Comparison of ENCODE assay signal across 1 cellular context in the genomic region with DNA sequence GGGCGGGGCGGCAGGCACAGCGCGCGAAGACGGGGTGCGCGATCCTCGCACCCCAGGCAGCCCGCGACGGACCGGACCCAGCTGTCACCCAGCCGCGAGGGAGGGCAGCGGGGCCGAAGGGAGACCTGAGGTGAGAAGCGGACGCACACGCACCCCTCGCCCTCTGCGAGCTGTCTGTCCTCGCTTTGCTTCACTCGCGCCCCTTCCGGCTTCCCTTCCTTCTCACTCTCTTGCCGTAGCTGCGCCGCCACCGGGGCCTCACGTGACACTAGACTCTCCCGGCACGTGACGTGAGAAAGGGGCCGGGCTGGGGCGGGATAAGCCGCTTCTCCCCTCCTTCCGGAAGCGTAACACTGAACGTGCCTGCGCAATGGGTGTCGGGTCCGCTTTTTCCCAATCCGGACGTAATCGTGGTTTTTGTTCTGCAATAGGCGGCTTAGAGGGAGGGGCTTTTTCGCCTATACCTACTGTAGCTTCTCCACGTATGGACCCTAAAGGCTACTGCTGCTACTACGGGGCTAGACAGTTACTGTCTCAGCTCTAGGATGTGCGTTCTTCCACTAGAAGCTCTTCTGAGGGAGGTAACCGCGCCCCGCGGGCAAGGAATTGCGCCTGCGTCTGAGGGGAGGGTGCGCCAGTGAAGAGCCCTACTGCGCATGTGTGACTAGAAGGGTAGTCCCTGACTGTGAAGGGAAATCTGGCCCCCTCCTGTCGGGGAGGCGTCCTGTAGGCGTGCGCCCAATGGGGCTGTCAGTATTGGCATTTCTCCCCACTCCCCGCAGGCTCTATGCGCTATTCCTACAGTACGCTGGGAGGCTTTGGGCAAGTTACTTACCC.
TF ChIP-seq lines count a peak whose summit lies in the region.

A gene (minus strand): TSS at position 270 of the 837 bp plus-strand sequence. CDS start 434 bp downstream, outside the sequence.
A gene with protein sequence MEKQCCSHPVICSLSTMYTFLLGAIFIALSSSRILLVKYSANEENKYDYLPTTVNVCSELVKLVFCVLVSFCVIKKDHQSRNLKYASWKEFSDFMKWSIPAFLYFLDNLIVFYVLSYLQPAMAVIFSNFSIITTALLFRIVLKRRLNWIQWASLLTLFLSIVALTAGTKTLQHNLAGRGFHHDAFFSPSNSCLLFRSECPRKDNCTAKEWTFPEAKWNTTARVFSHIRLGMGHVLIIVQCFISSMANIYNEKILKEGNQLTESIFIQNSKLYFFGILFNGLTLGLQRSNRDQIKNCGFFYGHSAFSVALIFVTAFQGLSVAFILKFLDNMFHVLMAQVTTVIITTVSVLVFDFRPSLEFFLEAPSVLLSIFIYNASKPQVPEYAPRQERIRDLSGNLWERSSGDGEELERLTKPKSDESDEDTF (plus strand): TSS at position 353 of the 837 bp plus-strand sequence. CDS start 1,359 bp downstream, outside the sequence.

TF ChIP-seq in HepG2, 621 proteins besides CTCF, POLR2A, EP300 and RAD21 (continued from another document):
- TF ChIP-seq, protein P1, sequence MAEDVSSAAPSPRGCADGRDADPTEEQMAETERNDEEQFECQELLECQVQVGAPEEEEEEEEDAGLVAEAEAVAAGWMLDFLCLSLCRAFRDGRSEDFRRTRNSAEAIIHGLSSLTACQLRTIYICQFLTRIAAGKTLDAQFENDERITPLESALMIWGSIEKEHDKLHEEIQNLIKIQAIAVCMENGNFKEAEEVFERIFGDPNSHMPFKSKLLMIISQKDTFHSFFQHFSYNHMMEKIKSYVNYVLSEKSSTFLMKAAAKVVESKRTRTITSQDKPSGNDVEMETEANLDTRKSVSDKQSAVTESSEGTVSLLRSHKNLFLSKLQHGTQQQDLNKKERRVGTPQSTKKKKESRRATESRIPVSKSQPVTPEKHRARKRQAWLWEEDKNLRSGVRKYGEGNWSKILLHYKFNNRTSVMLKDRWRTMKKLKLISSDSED (CRISPR knock-in tag; IDR thresholded peaks at IDR 0.05) = no peak
- TF ChIP-seq TBP (CRISPR knock-in tag; IDR thresholded peaks at IDR 0.05) (0 out of 2 replicates have a peak, but pooled peaks have one; percentile 15), ZNF746 (CRISPR knock-in tag; IDR thresholded peaks at IDR 0.05) (peak; percentile 86), CEBPG (CRISPR knock-in tag; IDR thresholded peaks at IDR 0.05) (peak; percentile 59; the same call in 1 of the 2 replicates), ZNF225 (CRISPR knock-in tag; IDR thresholded peaks at IDR 0.05) (no peak), ZFAT (CRISPR knock-in tag; conservative IDR thresholded peaks at IDR 0.05) (no peak), ZNF543 (CRISPR knock-in tag; IDR thresholded peaks at IDR 0.05) (peak; percentile 58; the same call in 1 of the 2 replicates), MTF2 (CRISPR knock-in tag; IDR thresholded peaks at IDR 0.05; ENCODE audit: borderline replicate concordance) (no peak), ZNF577 (CRISPR knock-in tag; IDR thresholded peaks at IDR 0.05; ENCODE audit: borderline replicate concordance, low read depth) (no peak), NKX3-1 (CRISPR knock-in tag; IDR thresholded peaks at IDR 0.05) (no peak), RXRB (CRISPR knock-in tag; IDR thresholded peaks at IDR 0.05; ENCODE audit: borderline replicate concordance) (peak; percentile 50), SATB2 (CRISPR knock-in tag; IDR thresholded peaks at IDR 0.05) (no peak), YEATS2 (CRISPR knock-in tag; IDR thresholded peaks at IDR 0.05; ENCODE audit: borderline replicate concordance) (peak; percentile 95), ARHGAP35 (CRISPR knock-in tag; IDR thresholded peaks at IDR 0.05; ENCODE audit: borderline replicate concordance) (no peak), ELF3 (CRISPR knock-in tag; IDR thresholded peaks at IDR 0.05) (peak; percentile 72), ZNF766 (CRISPR knock-in tag; IDR thresholded peaks at IDR 0.05; ENCODE audit: borderline replicate concordance) (no peak)
- TF ChIP-seq, protein P2, sequence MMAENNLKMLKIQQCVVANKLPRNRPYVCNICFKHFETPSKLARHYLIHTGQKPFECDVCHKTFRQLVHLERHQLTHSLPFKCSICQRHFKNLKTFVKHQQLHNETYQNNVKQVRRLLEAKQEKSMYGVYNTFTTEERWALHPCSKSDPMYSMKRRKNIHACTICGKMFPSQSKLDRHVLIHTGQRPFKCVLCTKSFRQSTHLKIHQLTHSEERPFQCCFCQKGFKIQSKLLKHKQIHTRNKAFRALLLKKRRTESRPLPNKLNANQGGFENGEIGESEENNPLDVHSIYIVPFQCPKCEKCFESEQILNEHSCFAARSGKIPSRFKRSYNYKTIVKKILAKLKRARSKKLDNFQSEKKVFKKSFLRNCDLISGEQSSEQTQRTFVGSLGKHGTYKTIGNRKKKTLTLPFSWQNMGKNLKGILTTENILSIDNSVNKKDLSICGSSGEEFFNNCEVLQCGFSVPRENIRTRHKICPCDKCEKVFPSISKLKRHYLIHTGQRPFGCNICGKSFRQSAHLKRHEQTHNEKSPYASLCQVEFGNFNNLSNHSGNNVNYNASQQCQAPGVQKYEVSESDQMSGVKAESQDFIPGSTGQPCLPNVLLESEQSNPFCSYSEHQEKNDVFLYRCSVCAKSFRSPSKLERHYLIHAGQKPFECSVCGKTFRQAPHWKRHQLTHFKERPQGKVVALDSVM (CRISPR knock-in tag; IDR thresholded peaks at IDR 0.05) = peak; percentile 55; the same call in 1 of the 2 replicates
- TF ChIP-seq, protein P3, sequence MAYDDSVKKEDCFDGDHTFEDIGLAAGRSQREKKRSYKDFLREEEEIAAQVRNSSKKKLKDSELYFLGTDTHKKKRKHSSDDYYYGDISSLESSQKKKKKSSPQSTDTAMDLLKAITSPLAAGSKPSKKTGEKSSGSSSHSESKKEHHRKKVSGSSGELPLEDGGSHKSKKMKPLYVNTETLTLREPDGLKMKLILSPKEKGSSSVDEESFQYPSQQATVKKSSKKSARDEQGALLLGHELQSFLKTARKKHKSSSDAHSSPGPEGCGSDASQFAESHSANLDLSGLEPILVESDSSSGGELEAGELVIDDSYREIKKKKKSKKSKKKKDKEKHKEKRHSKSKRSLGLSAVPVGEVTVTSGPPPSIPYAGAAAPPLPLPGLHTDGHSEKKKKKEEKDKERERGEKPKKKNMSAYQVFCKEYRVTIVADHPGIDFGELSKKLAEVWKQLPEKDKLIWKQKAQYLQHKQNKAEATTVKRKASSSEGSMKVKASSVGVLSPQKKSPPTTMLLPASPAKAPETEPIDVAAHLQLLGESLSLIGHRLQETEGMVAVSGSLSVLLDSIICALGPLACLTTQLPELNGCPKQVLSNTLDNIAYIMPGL (CRISPR knock-in tag; IDR thresholded peaks at IDR 0.05; ENCODE audit: borderline replicate concordance in 1 of 2, low read depth in 1 of 2) = peak in 1 of 2 experiments; percentile 56; a peak in 3 of 4 replicates
- TF ChIP-seq, protein P4, sequence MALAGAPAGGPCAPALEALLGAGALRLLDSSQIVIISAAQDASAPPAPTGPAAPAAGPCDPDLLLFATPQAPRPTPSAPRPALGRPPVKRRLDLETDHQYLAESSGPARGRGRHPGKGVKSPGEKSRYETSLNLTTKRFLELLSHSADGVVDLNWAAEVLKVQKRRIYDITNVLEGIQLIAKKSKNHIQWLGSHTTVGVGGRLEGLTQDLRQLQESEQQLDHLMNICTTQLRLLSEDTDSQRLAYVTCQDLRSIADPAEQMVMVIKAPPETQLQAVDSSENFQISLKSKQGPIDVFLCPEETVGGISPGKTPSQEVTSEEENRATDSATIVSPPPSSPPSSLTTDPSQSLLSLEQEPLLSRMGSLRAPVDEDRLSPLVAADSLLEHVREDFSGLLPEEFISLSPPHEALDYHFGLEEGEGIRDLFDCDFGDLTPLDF (CRISPR knock-in tag; IDR thresholded peaks at IDR 0.05) = peak; percentile 45
- TF ChIP-seq, protein P5, sequence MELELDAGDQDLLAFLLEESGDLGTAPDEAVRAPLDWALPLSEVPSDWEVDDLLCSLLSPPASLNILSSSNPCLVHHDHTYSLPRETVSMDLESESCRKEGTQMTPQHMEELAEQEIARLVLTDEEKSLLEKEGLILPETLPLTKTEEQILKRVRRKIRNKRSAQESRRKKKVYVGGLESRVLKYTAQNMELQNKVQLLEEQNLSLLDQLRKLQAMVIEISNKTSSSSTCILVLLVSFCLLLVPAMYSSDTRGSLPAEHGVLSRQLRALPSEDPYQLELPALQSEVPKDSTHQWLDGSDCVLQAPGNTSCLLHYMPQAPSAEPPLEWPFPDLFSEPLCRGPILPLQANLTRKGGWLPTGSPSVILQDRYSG (CRISPR knock-in tag; IDR thresholded peaks at IDR 0.05) = no peak; the same call in 1 of the 2 replicates
- TF ChIP-seq, protein P6, sequence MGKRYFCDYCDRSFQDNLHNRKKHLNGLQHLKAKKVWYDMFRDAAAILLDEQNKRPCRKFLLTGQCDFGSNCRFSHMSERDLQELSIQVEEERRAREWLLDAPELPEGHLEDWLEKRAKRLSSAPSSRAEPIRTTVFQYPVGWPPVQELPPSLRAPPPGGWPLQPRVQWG (CRISPR knock-in tag; IDR thresholded peaks at IDR 0.05; ENCODE audit: borderline replicate concordance, low read depth) = no peak
- TF ChIP-seq, protein P7, sequence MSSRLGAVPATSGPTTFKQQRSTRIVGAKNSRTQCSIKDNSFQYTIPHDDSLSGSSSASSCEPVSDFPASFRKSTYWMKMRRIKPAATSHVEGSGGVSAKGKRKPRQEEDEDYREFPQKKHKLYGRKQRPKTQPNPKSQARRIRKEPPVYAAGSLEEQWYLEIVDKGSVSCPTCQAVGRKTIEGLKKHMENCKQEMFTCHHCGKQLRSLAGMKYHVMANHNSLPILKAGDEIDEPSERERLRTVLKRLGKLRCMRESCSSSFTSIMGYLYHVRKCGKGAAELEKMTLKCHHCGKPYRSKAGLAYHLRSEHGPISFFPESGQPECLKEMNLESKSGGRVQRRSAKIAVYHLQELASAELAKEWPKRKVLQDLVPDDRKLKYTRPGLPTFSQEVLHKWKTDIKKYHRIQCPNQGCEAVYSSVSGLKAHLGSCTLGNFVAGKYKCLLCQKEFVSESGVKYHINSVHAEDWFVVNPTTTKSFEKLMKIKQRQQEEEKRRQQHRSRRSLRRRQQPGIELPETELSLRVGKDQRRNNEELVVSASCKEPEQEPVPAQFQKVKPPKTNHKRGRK (CRISPR knock-in tag; IDR thresholded peaks at IDR 0.05) = no peak
- TF ChIP-seq, protein P8, sequence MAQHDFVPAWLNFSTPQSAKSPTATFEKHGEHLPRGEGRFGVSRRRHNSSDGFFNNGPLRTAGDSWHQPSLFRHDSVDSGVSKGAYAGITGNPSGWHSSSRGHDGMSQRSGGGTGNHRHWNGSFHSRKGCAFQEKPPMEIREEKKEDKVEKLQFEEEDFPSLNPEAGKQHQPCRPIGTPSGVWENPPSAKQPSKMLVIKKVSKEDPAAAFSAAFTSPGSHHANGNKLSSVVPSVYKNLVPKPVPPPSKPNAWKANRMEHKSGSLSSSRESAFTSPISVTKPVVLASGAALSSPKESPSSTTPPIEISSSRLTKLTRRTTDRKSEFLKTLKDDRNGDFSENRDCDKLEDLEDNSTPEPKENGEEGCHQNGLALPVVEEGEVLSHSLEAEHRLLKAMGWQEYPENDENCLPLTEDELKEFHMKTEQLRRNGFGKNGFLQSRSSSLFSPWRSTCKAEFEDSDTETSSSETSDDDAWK (CRISPR knock-in tag; IDR thresholded peaks at IDR 0.05) = no peak
